ENCODE assay signal across 29 cellular contexts in genomic region chr1:208420021-208420420, GRCh38.
"Had no signal": no experiment of that assay in that cellular context is flagged by ENCODE, and none has a peak within 500 bp of the region (broad histone marks: within the 10 kb centered on the region; RNA-seq: fewer than 3 reads in every experiment).

No MANE protein-coding gene starts in this region.

- ATAC-seq: left colon; left lung; lower lobe of right lung; natural killer cell; pancreas; right cardiac atrium; sciatic nerve; stimulated activated effector memory CD8-positive, alpha-beta T cell treated with anti-CD3 and anti-CD28 coated beads, Interleukin-12 subunit alpha, Interleukin-12 subunit beta, amount 100 ng/mL, for 72 hours; upper lobe of right lung had no signal

- H3K9me3 ChIP-seq: left lung, lower lobe of right lung, pancreas, prostate gland, suprapubic skin, thoracic aorta, tibial artery, upper lobe of right lung had no signal

- FAIRE-seq: kidney, pancreas, urothelium cell line had no signal

- DNase-seq: hypothalamus; kidney; left colon; left lung; lower lobe of right lung; mammary epithelial cell; mesendoderm; naive B cell; natural killer cell; nucleus accumbens; pancreas; posterior cingulate gyrus; retina; right cardiac atrium; spleen; stimulated activated CD4-positive, alpha-beta T cell treated with anti-CD3 and anti-CD28 coated beads, Interleukin-4, amount 100 ng/mL, for 24 hours; stimulated activated naive CD4-positive, alpha-beta T cell; tibial artery; trophoblast cell; upper lobe of right lung had no signal

- H3K4me3 Mint-ChIP-seq: mesothelial cell of epicardium; naive B cell; natural killer cell; stimulated activated effector memory CD8-positive, alpha-beta T cell treated with anti-CD3 and anti-CD28 coated beads, Interleukin-12 subunit alpha, Interleukin-12 subunit beta, amount 100 ng/mL, for 72 hours; stimulated activated naive CD8-positive, alpha-beta T cell treated with anti-CD3 and anti-CD28 coated beads, Interleukin-15, Interleukin-2, amounts not matched to agents 100 ng/mL and 50 ng/mL, for 24 hours had no signal

- H3K36me3 Mint-ChIP-seq: mesothelial cell of epicardium; naive B cell; natural killer cell; stimulated activated effector memory CD8-positive, alpha-beta T cell treated with anti-CD3 and anti-CD28 coated beads, Interleukin-12 subunit alpha, Interleukin-12 subunit beta, amount 100 ng/mL, for 72 hours had no signal

- H3K9me3 Mint-ChIP-seq: natural killer cell; stimulated activated effector memory CD8-positive, alpha-beta T cell treated with anti-CD3 and anti-CD28 coated beads, Interleukin-12 subunit alpha, Interleukin-12 subunit beta, amount 100 ng/mL, for 72 hours had no signal

- H3K4me1 ChIP-seq: left lung, lower lobe of right lung, pancreas, prostate gland, spleen, suprapubic skin, tibial artery, upper lobe of right lung had no signal

- H3K27ac ChIP-seq: left lung, lower lobe of right lung, pancreas, prostate gland, skin epidermis, spleen, suprapubic skin, thoracic aorta, tibial artery, upper lobe of right lung had no signal

- H3K27me3 ChIP-seq: left lung, pancreas, spleen, suprapubic skin, tibial artery, upper lobe of right lung had no signal

- H3K4me3 ChIP-seq: left lung, lower lobe of right lung, pancreas, prostate gland, skin epidermis, spleen, suprapubic skin, thoracic aorta, tibial artery, upper lobe of right lung had no signal

- H3K36me3 ChIP-seq: left lung, lower lobe of right lung, pancreas, prostate gland, spleen, suprapubic skin, thoracic aorta, tibial artery, upper lobe of right lung had no signal

- H3K4me1 Mint-ChIP-seq: naive B cell; natural killer cell; stimulated activated effector memory CD8-positive, alpha-beta T cell treated with anti-CD3 and anti-CD28 coated beads, Interleukin-12 subunit alpha, Interleukin-12 subunit beta, amount 100 ng/mL, for 72 hours had no signal

- H3K27ac Mint-ChIP-seq: mesothelial cell of epicardium; natural killer cell; stimulated activated effector memory CD8-positive, alpha-beta T cell treated with anti-CD3 and anti-CD28 coated beads, Interleukin-12 subunit alpha, Interleukin-12 subunit beta, amount 100 ng/mL, for 72 hours; stimulated activated naive CD8-positive, alpha-beta T cell treated with anti-CD3 and anti-CD28 coated beads, Interleukin-15, Interleukin-2, amounts not matched to agents 100 ng/mL and 50 ng/mL, for 24 hours had no signal
